In genomic region chr19:3358919-3359849, GRCh38 we compare ENCODE assay signal across 8 cellular contexts.
DNase-seq lines count a peak whose midpoint lies in the region; ATAC-seq, FAIRE-seq and TF ChIP-seq lines count a peak whose summit lies in the region.

No MANE protein-coding gene starts in this region.

- H3K4me3 Mint-ChIP-seq in memory B cell = peak overlapping the region; percentile 88

- no peaks in the 10 kb centered on the region for H3K9me3 ChIP-seq in HUES6 (ENCODE audit: control insufficient read depth, insufficient read depth, low read depth, low read length)

- DNase-seq in GM10266 (ENCODE audit: extremely low spot score) (peak; percentile 95), coronary artery (ENCODE audit: low spot score) (peak; percentile 83), memory B cell (ENCODE audit: low spot score in 2 of 2) (peak; percentile 56 to 61), D721Med (ENCODE audit: insufficient read length, low spot score) (no peak)
- DNase-seq in activated CD4-positive, alpha-beta T cell treated with anti-CD3 and anti-CD28 coated beads for 48 hours = peak; percentile 63
- DNase-seq in stimulated activated CD8-positive, alpha-beta memory T cell treated with anti-CD3 and anti-CD28 coated beads, Interleukin-15, amount 100 ng/mL, for 4 hours (ENCODE audit: low read depth in 2 of 2) = peak; percentile 61 to 65

- no peaks in the 10 kb centered on the region for H3K36me3 Mint-ChIP-seq in memory B cell

- peaks cover 93% of the 10 kb centered on the region for H3K27me3 ChIP-seq in HUES6 (ENCODE audit: control insufficient read depth, insufficient read depth, low read length)

- H3K27ac ChIP-seq in HUES6 (ENCODE audit: low read depth, low read length) = no peak overlapping the region
- H3K27ac ChIP-seq in coronary artery = peak overlapping the region; percentile 92 to 100

- peaks cover 19% of the 10 kb centered on the region for H3K4me1 Mint-ChIP-seq in memory B cell

- H3K36me3 ChIP-seq in HUES6 (ENCODE audit: control insufficient read depth, insufficient read depth, low read length) = no peaks in the 10 kb centered on the region

- H3K4me3 ChIP-seq in HUES6 (ENCODE audit: low read depth, low read length) = peak overlapping the region; percentile 42
- peak overlapping the region; percentile 99 for H3K4me3 ChIP-seq in coronary artery

- peaks cover 9% of the 10 kb centered on the region for H3K4me1 ChIP-seq in HUES6 (ENCODE audit: control insufficient read depth, insufficient read depth, low read length)

- H3K9me3 Mint-ChIP-seq in memory B cell = peaks cover 3% of the 10 kb centered on the region

- peaks cover 2% of the 10 kb centered on the region for H3K27me3 Mint-ChIP-seq in memory B cell

- ATAC-seq in memory B cell (ENCODE audit: low read depth) (peak; percentile 58), GM18861 (IDR thresholded peaks at IDR 0.05; ENCODE audit: unreplicated experiment) (no peak)

- FAIRE-seq in D721Med (lab: Jason Lieb, UNC) = no peak

- H3K27ac Mint-ChIP-seq in memory B cell = peak overlapping the region; percentile 67

- no peak for TF ChIP-seq CTCF in GM10266 (IDR thresholded peaks at IDR 0.05; ENCODE audit: control insufficient read depth, insufficient read depth, low read depth, missing control alignments)
- TF ChIP-seq CTCF in coronary artery (IDR thresholded peaks at IDR 0.05) = no peak
- TF ChIP-seq CTCF in D721Med (IDR thresholded peaks at IDR 0.05; ENCODE audit: insufficient read depth, missing control alignments) = no peak

- H3K9ac ChIP-seq in HUES6 (ENCODE audit: low read length) = no peak overlapping the region
